15 cellular contexts compared by ENCODE assay signal in the genomic region with DNA sequence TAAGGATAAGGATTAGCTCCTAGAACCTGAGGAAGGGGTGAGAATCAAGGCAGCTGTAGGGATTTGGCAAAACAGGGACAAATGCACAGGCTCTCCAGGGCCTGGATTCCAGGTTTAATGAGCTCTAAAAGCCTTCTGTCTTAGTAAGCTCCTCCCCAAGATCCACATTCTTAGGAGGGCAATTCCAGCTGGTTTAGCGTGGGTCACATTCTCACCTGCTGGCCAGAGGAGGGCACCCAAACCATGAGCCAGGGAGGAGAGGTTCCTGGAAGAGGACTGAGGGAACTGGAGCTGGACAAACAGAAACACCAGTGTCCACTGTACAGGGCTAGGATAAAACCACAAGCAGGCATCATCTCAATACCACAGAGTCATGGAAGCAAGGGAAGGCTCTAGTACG.
DNase-seq lines count a peak whose midpoint lies in the region; ATAC-seq, FAIRE-seq and TF ChIP-seq lines count a peak whose summit lies in the region.
"Had no signal": no experiment of that assay in that cellular context is flagged by ENCODE, and none has a peak within 500 bp of the region (broad histone marks: within the 10 kb centered on the region; RNA-seq: fewer than 3 reads in every experiment).

No MANE protein-coding gene starts in this region.

- no peak overlapping the region for H3K27ac Mint-ChIP-seq in MCF 10A (ENCODE audit: low read depth, unreplicated experiment)
- no peak overlapping the region for H3K27ac Mint-ChIP-seq in natural killer cell
- H3K27ac Mint-ChIP-seq: T-helper 2 cell treated with Interferon-gamma antibody and Interleukin-4, amounts not matched to agents 5 μg/mL and 100 μg/mL, for 36 hours had no signal

- H3K27me3 ChIP-seq in breast epithelium (no peaks in the 10 kb centered on the region), SJSA1 (replicated peaks) (no peaks in the 10 kb centered on the region), heart right ventricle (no peaks in the 10 kb centered on the region)
- H3K27me3 ChIP-seq: stomach had no signal

- no peaks in the 10 kb centered on the region for H3K27me3 Mint-ChIP-seq in MCF 10A (ENCODE audit: insufficient read depth, unreplicated experiment)
- peaks cover 12 to 35% of the 10 kb centered on the region in 2 donors for H3K27me3 Mint-ChIP-seq in natural killer cell (ENCODE audit: low read depth in 2 of 2)

- WGBS in heart right ventricle, 2 donors: 81 to 85% methylated on average over 2 of the region's 2 CpGs

- TF ChIP-seq CTCF in MCF 10A (IDR thresholded peaks at IDR 0.05; ENCODE audit: unreplicated experiment): no peak
- TF ChIP-seq CTCF in breast epithelium (IDR thresholded peaks at IDR 0.05): no peak
- TF ChIP-seq CTCF in fibroblast of the aortic adventitia (IDR thresholded peaks at IDR 0.05; ENCODE audit: insufficient read depth, low read length): peak; percentile 31
- TF ChIP-seq CTCF in natural killer cell (IDR thresholded peaks at IDR 0.05): no peak
- TF ChIP-seq CTCF in heart right ventricle (IDR thresholded peaks at IDR 0.05): no peak

- peaks cover 8% of the 10 kb centered on the region for H3K9me3 Mint-ChIP-seq in MCF 10A (ENCODE audit: unreplicated experiment)
- H3K9me3 Mint-ChIP-seq in natural killer cell: no peaks in the 10 kb centered on the region
- H3K9me3 Mint-ChIP-seq: T-helper 2 cell treated with Interferon-gamma antibody and Interleukin-4, amounts not matched to agents 5 μg/mL and 100 μg/mL, for 36 hours had no signal

- CTCF ChIA-PET in MCF 10A (lab: Yijun Ruan, JAX): interaction anchor here (0.6 kb wide), 1 partner anchor 548 kb away, joined by 4 read pairs; no protein-coding TSS in a partner anchor

- TF ChIP-seq POLR2A in breast epithelium (IDR thresholded peaks at IDR 0.05): no peak

- DNase-seq in MCF 10A (ENCODE audit: unreplicated experiment): peak; percentile 54
- no peak for DNase-seq in breast epithelium (ENCODE audit: low spot score in 2 of 2)
- DNase-seq in SJSA1 (ENCODE audit: low read depth in 1 of 2, low spot score in 2 of 2): peak; percentile 34 to 46
- peak; percentile 50 for DNase-seq in fibroblast of the aortic adventitia (ENCODE audit: low read depth)
- DNase-seq in urothelium cell line (ENCODE audit: low spot score): peak; percentile 18
- no peak for DNase-seq in OCI-M1 (lab: John Stamatoyannopoulos, UW)
- no peak for DNase-seq in natural killer cell
- no peak for DNase-seq in heart right ventricle
- DNase-seq: AML-193; GOT3; left ventricle myocardium inferior; stimulated activated CD4-positive, alpha-beta T cell treated with anti-CD3 and anti-CD28 coated beads, Interleukin-4, amount 100 ng/mL, for 1 hour; stomach had no signal

- no TSS peak for BruUV-seq in MCF 10A (replicated peaks; lab: Mats Ljungman, UMichigan)

- H3K27ac ChIP-seq in breast epithelium (no peak overlapping the region), SJSA1 (no peak overlapping the region), heart right ventricle (no peak overlapping the region)
- H3K27ac ChIP-seq: left ventricle myocardium inferior, parathyroid adenoma, stomach had no signal

- ATAC-seq in natural killer cell (no peak), heart right ventricle (no peak)

- H3K4me3 Mint-ChIP-seq in MCF 10A (ENCODE audit: unreplicated experiment) (no peak overlapping the region), natural killer cell (no peak overlapping the region)
- H3K4me3 Mint-ChIP-seq: T-helper 2 cell treated with Interferon-gamma antibody and Interleukin-4, amounts not matched to agents 5 μg/mL and 100 μg/mL, for 36 hours had no signal

- FAIRE-seq in urothelium cell line (lab: Jason Lieb, UNC): no peak

- H3K4me1 ChIP-seq in breast epithelium (no peaks in the 10 kb centered on the region), SJSA1 (replicated peaks) (peaks cover 48% of the 10 kb centered on the region), heart right ventricle (no peaks in the 10 kb centered on the region)
- H3K4me1 ChIP-seq: left ventricle myocardium inferior, parathyroid adenoma, stomach had no signal

- H3K4me1 Mint-ChIP-seq in MCF 10A (ENCODE audit: insufficient read depth, unreplicated experiment): peaks cover 35% of the 10 kb centered on the region
- H3K4me1 Mint-ChIP-seq in natural killer cell: peaks cover 25 to 36% of the 10 kb centered on the region in 2 donors

- H3K4me3 ChIP-seq in breast epithelium (no peak overlapping the region), SJSA1 (no peak overlapping the region), fibroblast of the aortic adventitia (ENCODE audit: low read depth, low read length) (no peak overlapping the region), heart right ventricle (no peak overlapping the region)
- H3K4me3 ChIP-seq: left ventricle myocardium inferior, stomach had no signal

- H3K36me3 ChIP-seq in breast epithelium (no peaks in the 10 kb centered on the region), SJSA1 (no peaks in the 10 kb centered on the region), heart right ventricle (no peaks in the 10 kb centered on the region)
- H3K36me3 ChIP-seq: left ventricle myocardium inferior, stomach had no signal

- POLR2A ChIA-PET in MCF 10A (lab: Yijun Ruan, JAX): no interaction called here

- no peaks in the 10 kb centered on the region for H3K36me3 Mint-ChIP-seq in MCF 10A (ENCODE audit: insufficient read depth, unreplicated experiment)
- H3K36me3 Mint-ChIP-seq in natural killer cell: no peaks in the 10 kb centered on the region

- H3K9me3 ChIP-seq in breast epithelium: no peaks in the 10 kb centered on the region
- no peaks in the 10 kb centered on the region; the same call in 1 of the 2 replicates for H3K9me3 ChIP-seq in SJSA1 (replicated peaks)
- H3K9me3 ChIP-seq in heart right ventricle: no peaks in the 10 kb centered on the region
- H3K9me3 ChIP-seq: left ventricle myocardium inferior had no signal

- intact Hi-C loops in MCF 10A (cut with micrococcal nuclease) (no loop called here), breast epithelium (cut with DNase I; ENCODE audit: low total_unique reads) (no loop called here), natural killer cell (cut with micrococcal nuclease) (no loop called here), heart right ventricle (cut with DNase I) (loop anchor here in 1 of 10 donors (10.0 kb wide), 1 partner anchor 102 kb away; no protein-coding TSS in a partner anchor)

Comparison
In these comparisons a context has a peak if more than half of its experiments do, and no peak if none do; other contexts are left out.
1. DNase-seq: peak in MCF 10A (single experiment), SJSA1 (2 of 2), fibroblast of the aortic adventitia (single experiment) and urothelium cell line (single experiment); none in breast epithelium (0 of 2), OCI-M1 (single experiment), natural killer cell (single experiment) and heart right ventricle (0 of 2).